ENCODE assay signal across 8 cellular contexts in the genomic region with DNA sequence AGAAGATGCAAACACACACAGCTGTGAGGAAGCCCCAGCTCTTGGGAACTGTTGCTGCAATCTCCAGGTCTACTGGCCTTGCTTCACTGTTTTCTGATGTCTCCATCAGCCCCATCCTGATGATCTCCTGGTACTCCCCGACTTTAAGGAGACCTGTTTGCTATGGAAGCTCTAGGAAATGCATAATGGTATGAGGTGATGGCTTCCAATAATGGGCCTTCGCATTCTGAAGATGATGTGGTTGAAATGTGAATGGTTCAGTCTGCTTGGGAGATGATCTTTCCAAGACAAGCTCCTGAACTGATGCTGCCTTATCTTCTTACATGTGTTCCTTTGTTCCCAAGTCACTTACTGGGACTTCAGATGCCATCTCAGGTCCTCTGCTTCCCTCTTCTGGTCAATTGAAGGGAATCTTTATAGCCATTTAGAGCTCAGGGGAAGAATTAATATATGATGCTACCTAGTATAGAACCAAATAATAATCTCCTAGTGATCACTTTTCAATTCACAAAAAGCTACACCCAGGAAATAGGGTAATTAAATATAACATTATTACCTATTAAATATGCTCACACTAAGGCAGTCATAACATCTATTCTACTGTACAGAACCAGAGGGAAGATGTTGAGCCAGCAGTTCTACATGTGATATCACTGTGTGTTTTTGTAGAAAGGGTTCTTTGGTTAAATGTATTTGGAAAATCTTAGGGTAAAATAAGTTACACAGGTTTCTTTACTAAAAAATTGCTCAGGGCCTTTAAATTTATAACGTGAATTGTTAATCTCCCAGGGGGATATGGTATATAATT.
A peak's percentile ranks its signal among the peaks of the same experiment; 100 is the strongest.
DNase-seq lines count a peak whose midpoint lies in the region; FAIRE-seq and TF ChIP-seq lines count a peak whose summit lies in the region.

No MANE protein-coding gene starts in this region.

- H3K9me3 Mint-ChIP-seq in CD8-positive, alpha-beta memory T cell = no peaks in the 10 kb centered on the region

- H3K4me1 Mint-ChIP-seq in CD8-positive, alpha-beta memory T cell = no peaks in the 10 kb centered on the region

- H3K9ac ChIP-seq in OCI-LY1 (ENCODE audit: low read length) = no peak overlapping the region

- H3K79me2 ChIP-seq in OCI-LY1 (ENCODE audit: insufficient read depth, low read length) = no peaks in the 10 kb centered on the region

- no peak overlapping the region for H2AFZ ChIP-seq in OCI-LY1 (ENCODE audit: low read length)

- H3K27ac Mint-ChIP-seq in CD8-positive, alpha-beta memory T cell = no peak overlapping the region

- no peaks in the 10 kb centered on the region for H3K4me1 ChIP-seq in OCI-LY1 (ENCODE audit: insufficient read depth, low read length, severe bottlenecking)
- no peaks in the 10 kb centered on the region for H3K4me1 ChIP-seq in CD8-positive, alpha-beta memory T cell (ENCODE audit: insufficient read depth, low read length)

- no peaks in the 10 kb centered on the region for H3K27me3 ChIP-seq in OCI-LY1 (ENCODE audit: insufficient read depth, low read length)
- no peaks in the 10 kb centered on the region for H3K27me3 ChIP-seq in CD8-positive, alpha-beta memory T cell (ENCODE audit: insufficient read depth, low read length, poor library complexity, severe bottlenecking)

- DNase-seq in COLO668 (lab: John Stamatoyannopoulos, UW; ENCODE audit: unreplicated experiment) = peak; percentile 24
- DNase-seq in HuH-7 (ENCODE audit: low spot score) = peak; percentile 23
- DNase-seq in middle frontal gyrus (ENCODE audit: extremely low spot score, low spot score) = peak; percentile 24
- DNase-seq in CD8-positive, alpha-beta memory T cell = no peak
- no peak for DNase-seq in GM19239 (ENCODE audit: insufficient read length, low spot score)
- no peak for DNase-seq in activated T-cell treated with anti-CD3 and anti-CD28 coated beads, Interleukin-2, amount 50 U/mL, for 48 hours

- no peak overlapping the region for H3K4me3 ChIP-seq in OCI-LY1 (ENCODE audit: low read depth, low read length, poor library complexity, severe bottlenecking)
- no peak overlapping the region for H3K4me3 ChIP-seq in CD8-positive, alpha-beta memory T cell (ENCODE audit: low read length)

- H3K4me3 Mint-ChIP-seq in CD8-positive, alpha-beta memory T cell = no peak overlapping the region

- TF ChIP-seq CTCF in OCI-LY1 (IDR thresholded peaks at IDR 0.05; ENCODE audit: low read length) = peak; percentile 40; the same call in 1 of the 2 replicates

- no peak overlapping the region for H3K27ac ChIP-seq in OCI-LY1 (ENCODE audit: low read depth, low read length, poor library complexity, severe bottlenecking)
- no peak overlapping the region for H3K27ac ChIP-seq in CD8-positive, alpha-beta memory T cell (ENCODE audit: low read depth, low read length)

- CTCF ChIA-PET in CD8-positive, alpha-beta memory T cell (lab: Charles Lee) = no interaction called here

- H3K9me3 ChIP-seq in OCI-LY1 (ENCODE audit: low read length) = no peaks in the 10 kb centered on the region
- H3K9me3 ChIP-seq in CD8-positive, alpha-beta memory T cell (ENCODE audit: low read length) = no peaks in the 10 kb centered on the region

- peaks cover 2 to 14% of the 10 kb centered on the region in 2 donors for H3K27me3 Mint-ChIP-seq in CD8-positive, alpha-beta memory T cell

- no peaks in the 10 kb centered on the region for H3K36me3 ChIP-seq in OCI-LY1 (ENCODE audit: insufficient read depth, low read length)
- no peaks in the 10 kb centered on the region for H3K36me3 ChIP-seq in CD8-positive, alpha-beta memory T cell (ENCODE audit: insufficient read depth, low read length)

- peak; percentile 79 for FAIRE-seq in endometrium (lab: Jason Lieb, UNC)
- no peak for FAIRE-seq in GM19239 (lab: Jason Lieb, UNC)

- H4K20me1 ChIP-seq in OCI-LY1 (ENCODE audit: insufficient read depth, low read length) = no peaks in the 10 kb centered on the region

- H3K36me3 Mint-ChIP-seq in CD8-positive, alpha-beta memory T cell = no peaks in the 10 kb centered on the region

- no peak overlapping the region for H3K4me2 ChIP-seq in OCI-LY1 (ENCODE audit: low read length)

- no peaks in the 10 kb centered on the region for H3F3A ChIP-seq in OCI-LY1 (ENCODE audit: insufficient read depth, low read length)

- no peaks in the 10 kb centered on the region for H3K9me2 ChIP-seq in OCI-LY1 (ENCODE audit: low read depth, low read length)

- POLR2A ChIA-PET in CD8-positive, alpha-beta memory T cell (lab: Charles Lee) = no interaction called here

Comparison
In these comparisons a context has a peak if more than half of its experiments do, and no peak if none do; other contexts are left out.
1. DNase-seq: peak in COLO668 (single experiment), HuH-7 (single experiment) and middle frontal gyrus (single experiment); none in CD8-positive, alpha-beta memory T cell (0 of 5), GM19239 (single experiment) and activated T-cell treated with anti-CD3 and anti-CD28 coated beads, Interleukin-2, amount 50 U/mL, for 48 hours (0 of 2).